Comparison of ENCODE assay signal across 8 cellular contexts in the genomic region with DNA sequence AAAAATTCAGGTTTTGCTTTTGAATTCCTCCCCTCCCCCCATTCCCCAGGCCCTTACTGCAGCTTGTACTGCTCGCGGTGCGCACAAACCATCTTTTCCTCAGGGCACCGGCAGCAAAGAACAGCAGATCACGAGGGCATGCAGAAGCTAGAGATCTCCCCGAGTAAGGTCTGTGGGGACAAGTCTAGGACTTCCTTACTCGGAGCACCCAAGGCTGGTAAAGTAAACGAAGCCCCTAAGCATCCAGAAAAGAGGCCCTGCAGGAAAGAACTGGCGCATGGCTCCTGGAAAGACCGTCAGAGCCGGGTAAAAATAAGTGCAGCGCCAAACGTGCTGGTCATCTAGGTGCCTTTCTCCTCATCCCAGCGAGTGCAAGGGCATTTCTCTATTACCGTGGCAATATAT. TPM values are rescaled to one million over a fixed set of nuclear protein-coding genes. Genes with fewer than 3 reads are reported as not detected.
DNase-seq lines count a peak whose midpoint lies in the region; ATAC-seq and TF ChIP-seq lines count a peak whose summit lies in the region.

No MANE protein-coding gene starts in this region.

- no peak for DNase-seq in AG04450 (ENCODE audit: low read depth, low spot score)
- DNase-seq in OCI-LY7 (ENCODE audit: low spot score) = peak; percentile 67
- DNase-seq in activated naive CD4-positive, alpha-beta T cell treated with anti-CD3 and anti-CD28 coated beads, Interleukin-2, amount 50 U/mL, for 16 hours = peak; percentile 55
- peak; percentile 12 for DNase-seq in glomerular endothelial cell (ENCODE audit: extremely low read depth, low read depth, low spot score)
- DNase-seq in nucleus accumbens (lab: John Stamatoyannopoulos, UW) = peak in 44 of 56 donors; percentile 11 to 80 (median 52)

- no TSS peak for BruUV-seq in OCI-LY7 (replicated peaks; lab: Mats Ljungman, UMichigan)

- no peak overlapping the region for H3K27ac ChIP-seq in AG04450 (ENCODE audit: low read depth, low read length)
- H3K27ac ChIP-seq in OCI-LY7 (ENCODE audit: low read depth, low read length, poor library complexity, severe bottlenecking) = peak overlapping the region; percentile 81
- H3K27ac ChIP-seq in urinary bladder (ENCODE audit: low read depth) = peak overlapping the region; percentile 76

- CTCF ChIA-PET in AG04450 (lab: Charles Lee) (interaction anchor here (0.9 to 2.7 kb wide), 2 partner anchors 23 to 41 kb away, joined by 3 to 25 read pairs; no protein-coding TSS in a partner anchor), OCI-LY7 (lab: Charles Lee; ENCODE audit: unreplicated experiment) (no interaction called here)

- H3K27me3 ChIP-seq in AG04450 (ENCODE audit: control insufficient read depth, insufficient read depth, low read length) = no peaks in the 10 kb centered on the region

- ATAC-seq in GM18517 (IDR thresholded peaks at IDR 0.05; ENCODE audit: unreplicated experiment) = peak; percentile 29
- ATAC-seq in HG03066 (IDR thresholded peaks at IDR 0.05; ENCODE audit: low read depth, unreplicated experiment) = peak; percentile 38

- TF ChIP-seq CTCF in AG04450 (IDR thresholded peaks at IDR 0.05; ENCODE audit: low read depth, low read length) (no peak), OCI-LY7 (conservative IDR thresholded peaks at IDR 0.05; ENCODE audit: low read length) (no peak)

- H3K9me2 ChIP-seq in OCI-LY7 (ENCODE audit: insufficient read depth, low read length) = no peaks in the 10 kb centered on the region

- peak overlapping the region; percentile 75; the same call in 1 of the 2 replicates for H2AFZ ChIP-seq in OCI-LY7 (ENCODE audit: low read length)

- H3K4me1 ChIP-seq in OCI-LY7 (ENCODE audit: insufficient read depth, low read length, poor library complexity, severe bottlenecking) = peaks cover 26% of the 10 kb centered on the region
- H3K4me1 ChIP-seq in urinary bladder (ENCODE audit: insufficient read depth) = no peaks in the 10 kb centered on the region

- H3K9me3 ChIP-seq in AG04450 (ENCODE audit: control insufficient read depth, insufficient read depth, low read length) (no peaks in the 10 kb centered on the region; the same call in 1 of the 2 replicates), OCI-LY7 (ENCODE audit: low read length) (no peaks in the 10 kb centered on the region; the same call in 1 of the 2 replicates)

- peaks cover 62% of the 10 kb centered on the region for H3K79me2 ChIP-seq in OCI-LY7 (ENCODE audit: insufficient read depth, low read depth, low read length)

- H3K4me2 ChIP-seq in OCI-LY7 (ENCODE audit: low read length) = peak overlapping the region; percentile 88

- peaks cover 42% of the 10 kb centered on the region for H4K20me1 ChIP-seq in OCI-LY7 (ENCODE audit: insufficient read depth, low read length)

- WGBS in urinary bladder = under 1% methylated on average over 15 of the region's 15 CpGs

- POLR2A ChIA-PET in AG04450 (lab: Yijun Ruan, JAX) (interaction anchor here (1.0 to 2.0 kb wide), 7 partner anchors 8 to 887 kb away, joined by 3 to 8 read pairs (median 6); a partner anchor contains a TSS), OCI-LY7 (lab: Charles Lee) (interaction anchor here (0.6 to 2.2 kb wide), 9 partner anchors 8 to 1029 kb away, joined by 3 to 11 read pairs (median 7); a partner anchor contains a TSS)

- H3K4me3 ChIP-seq in AG04450 (ENCODE audit: low read depth, low read length) (peak overlapping the region; percentile 93), OCI-LY7 (ENCODE audit: low read depth, low read length, poor library complexity, severe bottlenecking) (peak overlapping the region; percentile 89), urinary bladder (ENCODE audit: low read depth, low read length) (peak overlapping the region; percentile 63)

- peaks cover 52% of the 10 kb centered on the region for H3K36me3 ChIP-seq in OCI-LY7 (ENCODE audit: insufficient read depth, low read length)
- no peaks in the 10 kb centered on the region for H3K36me3 ChIP-seq in urinary bladder (ENCODE audit: insufficient read depth)

- intact Hi-C loops in OCI-LY7 (cut with micrococcal nuclease; ENCODE audit: unreplicated experiment) = loop anchor here (1.0 to 5.0 kb wide), 4 partner anchors 130 to 887 kb away; a partner anchor contains a TSS

RNA-seq across cellular contexts. Expression of a gene that starts 0.7 kb away (rescaled TPM):
- polyA plus RNA-seq in AG04450 (2011; rRNA removed) = 894 and 1,189 TPM in 2 replicates
- 330 and 535 TPM in 2 replicates for polyA minus RNA-seq in AG04450 (2011; rRNA and poly(A)+ RNA removed)
- total RNA-seq in OCI-LY7 (2014; rRNA removed; shearing (Covaris generic)) = 551 and 727 TPM in 2 replicates
- total RNA-seq in OCI-LY7 (2022) = 871 and 999 TPM in 2 replicates
- 334 and 564 TPM in 2 replicates for total RNA-seq in glomerular endothelial cell
- 356 TPM for total RNA-seq in urinary bladder
- polyA plus RNA-seq in urinary bladder = 465 TPM

RNA-seq across cellular contexts. Expression of a gene that starts 52.3 kb away (rescaled TPM):
- polyA plus RNA-seq in AG04450 (2011; rRNA removed) (not detected in 2 replicates), urinary bladder (0.04 TPM)
- polyA minus RNA-seq in AG04450 (2011; rRNA and poly(A)+ RNA removed) = not detected in 2 replicates
- total RNA-seq in OCI-LY7 (2014; rRNA removed; shearing (Covaris generic)) = not detected in 2 replicates
- total RNA-seq in OCI-LY7 (2022) (not detected in 2 replicates), glomerular endothelial cell (not detected in 2 replicates), urinary bladder (not detected)
